Comparison of ENCODE assay signal across 8 cellular contexts in genomic region chr2:79827881-79828280, GRCh38.
"Had no signal": no experiment of that assay in that cellular context is flagged by ENCODE, and none has a peak within 500 bp of the region (broad histone marks: within the 10 kb centered on the region; RNA-seq: fewer than 3 reads in every experiment).

No MANE protein-coding gene starts in this region.

- H3K4me3 ChIP-seq: K562 had no signal

- H3K4me1 Mint-ChIP-seq: IgD-negative memory B cell had no signal

- H3K27ac Mint-ChIP-seq: IgD-negative memory B cell had no signal

- FAIRE-seq: HTR-8/SVneo, K562 had no signal

- ATAC-seq: K562 had no signal

- H3K9ac ChIP-seq: KMS-11 had no signal

- H3K27me3 Mint-ChIP-seq: IgD-negative memory B cell had no signal

- H3K4me3 Mint-ChIP-seq: IgD-negative memory B cell had no signal

- H3K27ac ChIP-seq: HL-60, KMS-11 had no signal

- H3K4me2 ChIP-seq: KMS-11 had no signal

- DNase-seq: Karpas-422, KBM-7, KG1 had no signal

- H3K36me3 Mint-ChIP-seq: IgD-negative memory B cell had no signal
